ENCODE assay signal across 8 cellular contexts in the genomic region with DNA sequence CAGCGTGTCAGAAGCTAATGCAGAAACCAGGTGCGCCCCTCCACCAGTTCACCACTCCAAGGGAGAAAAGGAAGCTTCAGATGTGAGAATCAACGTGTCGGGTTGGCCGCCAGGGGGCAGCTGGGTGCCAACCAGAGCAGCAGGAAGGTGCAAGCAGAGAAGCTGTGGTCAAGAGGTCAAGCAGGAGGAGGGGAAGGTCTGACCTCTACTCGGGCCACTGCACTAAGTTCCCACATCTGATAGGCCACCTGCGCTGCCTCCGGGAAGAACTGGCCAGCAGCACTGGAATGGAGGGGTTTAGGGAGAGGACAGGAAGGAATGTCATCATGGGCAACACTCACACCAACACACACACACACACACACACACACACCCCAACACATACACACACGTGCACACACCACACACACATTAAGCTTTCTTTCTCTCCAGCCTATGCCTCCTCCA. TPM values are rescaled to one million over a fixed set of nuclear protein-coding genes. Genes with fewer than 3 reads are reported as not detected.
DNase-seq lines count a peak whose midpoint lies in the region; ATAC-seq and TF ChIP-seq lines count a peak whose summit lies in the region.

No MANE protein-coding gene starts in this region.

- H3K4me1 Mint-ChIP-seq in endothelial cell (ENCODE audit: unreplicated experiment): peaks cover 15% of the 10 kb centered on the region

- no peak overlapping the region for H3K4me3 Mint-ChIP-seq in endothelial cell (ENCODE audit: unreplicated experiment)

- TF ChIP-seq CTCF in endothelial cell (IDR thresholded peaks at IDR 0.05; ENCODE audit: unreplicated experiment): peak; percentile 82

- ATAC-seq in HG02571 (IDR thresholded peaks at IDR 0.05; ENCODE audit: unreplicated experiment) (peak; percentile 28), GM21529 (IDR thresholded peaks at IDR 0.05; ENCODE audit: unreplicated experiment) (no peak)

- no peak overlapping the region for H3K27ac Mint-ChIP-seq in endothelial cell (ENCODE audit: unreplicated experiment)

- peak; percentile 57 for DNase-seq in EL
- DNase-seq in NCI-H748 treated with DMSO at 0.1 percent for 48 hours (lab: John Stamatoyannopoulos, UW): peak; percentile 32
- DNase-seq in activated CD8-positive, alpha-beta memory T cell treated with anti-CD3 and anti-CD28 coated beads for 24 hours: peak; percentile 88
- peak; percentile 74 for DNase-seq in endothelial cell (ENCODE audit: low spot score)
- DNase-seq in middle frontal gyrus (ENCODE audit: extremely low spot score, low spot score): peak; percentile 40
- peak; percentile 29 for DNase-seq in stimulated activated CD8-positive, alpha-beta memory T cell treated with anti-CD3 and anti-CD28 coated beads, Interleukin-7, amount 100 ng/mL, for 24 hours (ENCODE audit: low read depth)

- H3K27me3 Mint-ChIP-seq in endothelial cell (ENCODE audit: unreplicated experiment): peaks cover 2% of the 10 kb centered on the region

- H3K9me3 Mint-ChIP-seq in endothelial cell (ENCODE audit: unreplicated experiment): no peaks in the 10 kb centered on the region

- peaks cover 56% of the 10 kb centered on the region for H3K36me3 Mint-ChIP-seq in endothelial cell (ENCODE audit: low read depth, unreplicated experiment)

RNA-seq across cellular contexts. Expression of a gene that starts 31.4 kb away (rescaled TPM):
- 224 TPM for total RNA-seq in endothelial cell (ENCODE audit: unreplicated experiment)

RNA-seq across cellular contexts. Expression of a gene that starts 45.4 kb away (rescaled TPM):
- 76.0 TPM for total RNA-seq in endothelial cell (ENCODE audit: unreplicated experiment)

Comparison
In these comparisons a context has a peak if more than half of its experiments do, and no peak if none do; other contexts are left out.
1. DNase-seq: peak in every context shown above with its lines; median percentile 88 in activated CD8-positive, alpha-beta memory T cell treated with anti-CD3 and anti-CD28 coated beads for 24 hours; 74 in endothelial cell; 57 in EL; 40 in middle frontal gyrus; 32 in NCI-H748 treated with DMSO at 0.1 percent for 48 hours; 29 in stimulated activated CD8-positive, alpha-beta memory T cell treated with anti-CD3 and anti-CD28 coated beads, Interleukin-7, amount 100 ng/mL, for 24 hours.